Comparison of ENCODE assay signal across 1 cellular context in genomic region chr17:81551458-81552243, GRCh38.
TF ChIP-seq lines count a peak whose summit lies in the region.

No MANE protein-coding gene starts in this region.

TF ChIP-seq in HEK293, 187 proteins besides CTCF, POLR2A, EP300 and RAD21 (continued from another document):
- TF ChIP-seq, protein P1, sequence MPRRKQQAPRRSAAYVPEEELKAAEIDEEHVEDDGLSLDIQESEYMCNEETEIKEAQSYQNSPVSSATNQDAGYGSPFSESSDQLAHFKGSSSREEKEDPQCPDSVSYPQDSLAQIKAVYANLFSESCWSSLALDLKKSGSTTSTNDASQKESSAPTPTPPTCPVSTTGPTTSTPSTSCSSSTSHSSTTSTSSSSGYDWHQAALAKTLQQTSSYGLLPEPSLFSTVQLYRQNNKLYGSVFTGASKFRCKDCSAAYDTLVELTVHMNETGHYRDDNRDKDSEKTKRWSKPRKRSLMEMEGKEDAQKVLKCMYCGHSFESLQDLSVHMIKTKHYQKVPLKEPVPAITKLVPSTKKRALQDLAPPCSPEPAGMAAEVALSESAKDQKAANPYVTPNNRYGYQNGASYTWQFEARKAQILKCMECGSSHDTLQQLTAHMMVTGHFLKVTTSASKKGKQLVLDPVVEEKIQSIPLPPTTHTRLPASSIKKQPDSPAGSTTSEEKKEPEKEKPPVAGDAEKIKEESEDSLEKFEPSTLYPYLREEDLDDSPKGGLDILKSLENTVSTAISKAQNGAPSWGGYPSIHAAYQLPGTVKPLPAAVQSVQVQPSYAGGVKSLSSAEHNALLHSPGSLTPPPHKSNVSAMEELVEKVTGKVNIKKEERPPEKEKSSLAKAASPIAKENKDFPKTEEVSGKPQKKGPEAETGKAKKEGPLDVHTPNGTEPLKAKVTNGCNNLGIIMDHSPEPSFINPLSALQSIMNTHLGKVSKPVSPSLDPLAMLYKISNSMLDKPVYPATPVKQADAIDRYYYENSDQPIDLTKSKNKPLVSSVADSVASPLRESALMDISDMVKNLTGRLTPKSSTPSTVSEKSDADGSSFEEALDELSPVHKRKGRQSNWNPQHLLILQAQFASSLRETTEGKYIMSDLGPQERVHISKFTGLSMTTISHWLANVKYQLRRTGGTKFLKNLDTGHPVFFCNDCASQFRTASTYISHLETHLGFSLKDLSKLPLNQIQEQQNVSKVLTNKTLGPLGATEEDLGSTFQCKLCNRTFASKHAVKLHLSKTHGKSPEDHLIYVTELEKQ (tag by site-specific recombination; IDR thresholded peaks at IDR 0.05; ENCODE audit: borderline replicate concordance), result no peak
- TF ChIP-seq ZNF626 (tag by site-specific recombination; IDR thresholded peaks at IDR 0.05), result no peak
- TF ChIP-seq ZNF623 (tag by site-specific recombination; IDR thresholded peaks at IDR 0.05), result no peak
- TF ChIP-seq KLF1 (tag by site-specific recombination; IDR thresholded peaks at IDR 0.05), result 0 out of 2 replicates have a peak, but pooled peaks have one; percentile 20
- TF ChIP-seq, protein P2, sequence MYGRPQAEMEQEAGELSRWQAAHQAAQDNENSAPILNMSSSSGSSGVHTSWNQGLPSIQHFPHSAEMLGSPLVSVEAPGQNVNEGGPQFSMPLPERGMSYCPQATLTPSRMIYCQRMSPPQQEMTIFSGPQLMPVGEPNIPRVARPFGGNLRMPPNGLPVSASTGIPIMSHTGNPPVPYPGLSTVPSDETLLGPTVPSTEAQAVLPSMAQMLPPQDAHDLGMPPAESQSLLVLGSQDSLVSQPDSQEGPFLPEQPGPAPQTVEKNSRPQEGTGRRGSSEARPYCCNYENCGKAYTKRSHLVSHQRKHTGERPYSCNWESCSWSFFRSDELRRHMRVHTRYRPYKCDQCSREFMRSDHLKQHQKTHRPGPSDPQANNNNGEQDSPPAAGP (tag by site-specific recombination; IDR thresholded peaks at IDR 0.05), result 0 out of 2 replicates have a peak, but pooled peaks have one; percentile 46
- peak; percentile 42 for TF ChIP-seq ZBTB17 (tag by site-specific recombination; IDR thresholded peaks at IDR 0.05)
- no peak for TF ChIP-seq ZNF214 (tag by site-specific recombination; IDR thresholded peaks at IDR 0.05; ENCODE audit: borderline replicate concordance)
- 0 out of 2 replicates have a peak, but pooled peaks have one; percentile 23 for TF ChIP-seq SCRT2 (tag by site-specific recombination; IDR thresholded peaks at IDR 0.05)
- TF ChIP-seq, protein P3, sequence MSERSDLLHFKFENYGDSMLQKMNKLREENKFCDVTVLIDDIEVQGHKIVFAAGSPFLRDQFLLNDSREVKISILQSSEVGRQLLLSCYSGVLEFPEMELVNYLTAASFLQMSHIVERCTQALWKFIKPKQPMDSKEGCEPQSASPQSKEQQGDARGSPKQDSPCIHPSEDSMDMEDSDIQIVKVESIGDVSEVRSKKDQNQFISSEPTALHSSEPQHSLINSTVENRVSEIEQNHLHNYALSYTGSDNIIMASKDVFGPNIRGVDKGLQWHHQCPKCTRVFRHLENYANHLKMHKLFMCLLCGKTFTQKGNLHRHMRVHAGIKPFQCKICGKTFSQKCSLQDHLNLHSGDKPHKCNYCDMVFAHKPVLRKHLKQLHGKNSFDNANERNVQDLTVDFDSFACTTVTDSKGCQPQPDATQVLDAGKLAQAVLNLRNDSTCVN (tag by site-specific recombination; optimal IDR thresholded peaks at IDR 0.05), result peak; percentile 82
- TF ChIP-seq, protein P4, sequence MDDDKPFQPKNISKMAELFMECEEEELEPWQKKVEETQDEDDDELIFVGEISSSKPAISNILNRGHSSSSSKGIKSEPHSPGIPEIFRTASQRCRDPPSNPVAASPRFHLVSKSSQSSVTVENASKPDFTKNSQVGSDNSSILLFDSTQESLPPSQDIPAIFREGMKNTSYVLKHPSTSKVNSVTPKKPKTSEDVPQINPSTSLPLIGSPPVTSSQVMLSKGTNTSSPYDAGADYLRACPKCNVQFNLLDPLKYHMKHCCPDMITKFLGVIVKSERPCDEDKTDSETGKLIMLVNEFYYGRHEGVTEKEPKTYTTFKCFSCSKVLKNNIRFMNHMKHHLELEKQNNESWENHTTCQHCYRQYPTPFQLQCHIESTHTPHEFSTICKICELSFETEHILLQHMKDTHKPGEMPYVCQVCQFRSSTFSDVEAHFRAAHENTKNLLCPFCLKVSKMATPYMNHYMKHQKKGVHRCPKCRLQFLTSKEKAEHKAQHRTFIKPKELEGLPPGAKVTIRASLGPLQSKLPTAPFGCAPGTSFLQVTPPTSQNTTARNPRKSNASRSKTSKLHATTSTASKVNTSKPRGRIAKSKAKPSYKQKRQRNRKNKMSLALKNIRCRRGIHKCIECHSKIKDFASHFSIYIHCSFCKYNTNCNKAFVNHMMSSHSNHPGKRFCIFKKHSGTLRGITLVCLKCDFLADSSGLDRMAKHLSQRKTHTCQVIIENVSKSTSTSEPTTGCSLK (tag by site-specific recombination; IDR thresholded peaks at IDR 0.05), result no peak
- TF ChIP-seq, protein P5, sequence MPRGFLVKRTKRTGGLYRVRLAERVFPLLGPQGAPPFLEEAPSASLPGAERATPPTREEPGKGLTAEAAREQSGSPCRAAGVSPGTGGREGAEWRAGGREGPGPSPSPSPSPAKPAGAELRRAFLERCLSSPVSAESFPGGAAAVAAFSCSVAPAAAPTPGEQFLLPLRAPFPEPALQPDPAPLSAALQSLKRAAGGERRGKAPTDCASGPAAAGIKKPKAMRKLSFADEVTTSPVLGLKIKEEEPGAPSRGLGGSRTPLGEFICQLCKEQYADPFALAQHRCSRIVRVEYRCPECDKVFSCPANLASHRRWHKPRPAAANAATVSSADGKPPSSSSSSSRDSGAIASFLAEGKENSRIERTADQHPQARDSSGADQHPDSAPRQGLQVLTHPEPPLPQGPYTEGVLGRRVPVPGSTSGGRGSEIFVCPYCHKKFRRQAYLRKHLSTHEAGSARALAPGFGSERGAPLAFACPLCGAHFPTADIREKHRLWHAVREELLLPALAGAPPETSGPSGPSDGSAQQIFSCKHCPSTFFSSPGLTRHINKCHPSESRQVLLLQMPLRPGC (tag by site-specific recombination; IDR thresholded peaks at IDR 0.05), result no peak
- TF ChIP-seq ZFHX2 (tag by site-specific recombination; conservative IDR thresholded peaks at IDR 0.05), result peak; percentile 62
- TF ChIP-seq ZBTB48 (tag by site-specific recombination; IDR thresholded peaks at IDR 0.05), result no peak
- peak; percentile 59 for TF ChIP-seq KLF9 (tag by site-specific recombination; IDR thresholded peaks at IDR 0.05; ENCODE audit: low read depth)
- no peak for TF ChIP-seq ZNF518A (tag by site-specific recombination; conservative IDR thresholded peaks at IDR 0.05; ENCODE audit: low read depth)
- TF ChIP-seq ZNF426 (tag by site-specific recombination; IDR thresholded peaks at IDR 0.05), result no peak
- no peak for TF ChIP-seq IKZF3 (tag by site-specific recombination; IDR thresholded peaks at IDR 0.05)
- no peak for TF ChIP-seq ZNF560 (tag by site-specific recombination; IDR thresholded peaks at IDR 0.05; ENCODE audit: borderline replicate concordance)
- TF ChIP-seq, protein P6, sequence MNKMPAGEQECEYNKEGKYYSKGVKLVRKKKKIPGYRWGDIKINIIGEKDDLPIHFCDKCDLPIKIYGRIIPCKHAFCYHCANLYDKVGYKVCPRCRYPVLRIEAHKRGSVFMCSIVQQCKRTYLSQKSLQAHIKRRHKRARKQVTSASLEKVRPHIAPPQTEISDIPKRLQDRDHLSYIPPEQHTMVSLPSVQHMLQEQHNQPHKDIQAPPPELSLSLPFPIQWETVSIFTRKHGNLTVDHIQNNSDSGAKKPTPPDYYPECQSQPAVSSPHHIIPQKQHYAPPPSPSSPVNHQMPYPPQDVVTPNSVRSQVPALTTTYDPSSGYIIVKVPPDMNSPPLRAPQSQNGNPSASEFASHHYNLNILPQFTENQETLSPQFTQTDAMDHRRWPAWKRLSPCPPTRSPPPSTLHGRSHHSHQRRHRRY (tag by site-specific recombination; IDR thresholded peaks at IDR 0.05), result no peak
TF ChIP-seq in HEK293: peak in this region for 13.
